Comparison of ENCODE assay signal across 8 cellular contexts in the genomic region with DNA sequence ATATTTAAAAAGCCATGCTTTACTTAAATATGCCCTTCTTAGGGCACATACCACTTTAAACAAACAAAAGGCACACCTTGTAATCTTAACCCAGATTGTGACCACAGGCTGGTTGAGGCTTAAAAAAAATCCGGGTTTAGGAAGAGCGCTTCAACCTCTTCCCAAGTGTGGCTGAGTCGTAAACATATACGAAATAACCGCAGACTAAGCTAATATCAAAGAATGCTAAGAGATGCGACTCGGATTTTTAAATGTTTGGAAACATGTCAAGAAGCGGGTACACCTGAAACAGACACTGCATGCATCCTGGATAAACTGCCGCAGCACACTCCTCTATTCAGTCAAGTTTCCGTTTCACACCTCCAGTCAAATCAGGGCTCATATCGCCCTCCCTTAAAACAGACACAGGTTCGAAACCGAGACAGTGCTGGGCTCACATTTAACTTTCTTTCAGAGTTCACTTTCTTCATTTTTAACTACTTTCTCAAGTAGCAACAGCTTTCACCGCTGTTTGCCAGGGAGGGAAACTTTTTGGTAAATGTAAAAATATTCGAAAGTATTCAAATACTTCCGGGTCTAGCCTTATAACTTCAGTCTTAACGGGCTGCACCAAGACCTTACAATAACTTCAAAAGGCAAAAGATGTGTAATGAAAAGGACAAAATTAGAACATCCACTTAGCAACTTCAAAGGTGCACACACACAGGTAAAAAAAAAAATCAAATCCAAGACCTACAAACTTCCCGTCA. TPM values are rescaled to one million over a fixed set of nuclear protein-coding genes. Genes with fewer than 3 reads are reported as not detected.
DNase-seq lines count a peak whose midpoint lies in the region.

No MANE protein-coding gene starts in this region.

- H3K4me2 ChIP-seq in skeletal muscle satellite cell (ENCODE audit: low read length): peak overlapping the region; percentile 87

- peaks cover 3% of the 10 kb centered on the region; the same call in 1 of the 2 replicates for H3K36me3 ChIP-seq in H7 (replicated peaks; ENCODE audit: control insufficient read depth, insufficient read depth, low read length)
- H3K36me3 ChIP-seq in skeletal muscle satellite cell (ENCODE audit: insufficient read depth, low read length): peaks cover 6% of the 10 kb centered on the region

- DNase-seq in DMS53 (lab: John Stamatoyannopoulos, UW): peak; percentile 46
- no peak for DNase-seq in DMS53 treated with DMSO at 0.1 percent for 48 hours (lab: John Stamatoyannopoulos, UW; ENCODE audit: unreplicated experiment)
- DNase-seq in H7: peak; percentile 40
- peak; percentile 65 for DNase-seq in M059J (ENCODE audit: low read depth)
- DNase-seq in activated T-cell treated with anti-CD3 and anti-CD28 coated beads for 48 hours (ENCODE audit: low read depth): peak; percentile 27
- peak; percentile 13 for DNase-seq in globus pallidus (ENCODE audit: low spot score)
- no peak for DNase-seq in NCI-H2107 treated with DMSO at 0.1 percent for 48 hours (lab: John Stamatoyannopoulos, UW; ENCODE audit: unreplicated experiment)

- peak overlapping the region; percentile 89 for H3K9ac ChIP-seq in skeletal muscle satellite cell (ENCODE audit: low read depth, low read length)

- peaks cover 38% of the 10 kb centered on the region for H3K4me1 ChIP-seq in skeletal muscle satellite cell (ENCODE audit: control insufficient read depth, insufficient read depth, low read length)

- H3K4me3 ChIP-seq in H7 (ENCODE audit: insufficient read depth, low read depth, low read length) (peak overlapping the region; percentile 88), skeletal muscle satellite cell (ENCODE audit: low read length) (peak overlapping the region; percentile 87)

- H3K9me3 ChIP-seq in skeletal muscle satellite cell (replicated peaks; ENCODE audit: low read length): no peaks in the 10 kb centered on the region

- H3K27me3 ChIP-seq in H7 (ENCODE audit: control insufficient read depth, insufficient read depth, low read length) (no peaks in the 10 kb centered on the region; the same call in 1 of the 2 replicates), skeletal muscle satellite cell (ENCODE audit: control insufficient read depth, insufficient read depth, low read length) (no peaks in the 10 kb centered on the region)

RNA-seq across cellular contexts. Expression of a gene that starts 1.3 kb away (rescaled TPM):
- total RNA-seq in H7 (2014; rRNA removed; shearing (Covaris generic)): 156 and 241 TPM in 2 replicates
- total RNA-seq in M059J (2014; rRNA removed; shearing (Covaris generic)): 326 and 338 TPM in 2 replicates
- total RNA-seq in skeletal muscle satellite cell (2012; rRNA removed): 70.8 and 79.9 TPM in 2 replicates

Comparison
In these comparisons a context has a peak if more than half of its experiments do, and no peak if none do; other contexts are left out.
1. DNase-seq: peak in DMS53 (single experiment), H7 (single experiment), M059J (single experiment), activated T-cell treated with anti-CD3 and anti-CD28 coated beads for 48 hours (single experiment) and globus pallidus (single experiment); none in DMS53 treated with DMSO at 0.1 percent for 48 hours (single experiment) and NCI-H2107 treated with DMSO at 0.1 percent for 48 hours (single experiment).